ENCODE assay signal across 10 cellular contexts in the genomic region with DNA sequence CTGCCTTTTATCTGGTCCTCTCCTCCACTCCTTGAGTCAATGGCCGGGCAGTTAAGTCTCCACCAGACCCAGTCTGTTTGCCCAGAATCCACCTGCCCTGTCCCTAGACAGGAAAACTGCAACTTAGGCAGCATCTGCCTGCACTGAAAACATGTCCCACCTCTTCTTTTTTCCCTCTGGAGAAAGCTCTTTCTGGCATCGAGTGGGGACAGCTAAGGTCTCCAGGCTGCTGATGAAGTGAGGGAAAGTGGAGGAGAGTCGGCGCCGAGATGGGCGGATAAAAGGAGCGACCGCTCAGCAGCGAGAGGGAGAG. TPM values are rescaled to one million over a fixed set of nuclear protein-coding genes. Genes with fewer than 3 reads are reported as not detected.
DNase-seq lines count a peak whose midpoint lies in the region; ATAC-seq, FAIRE-seq and TF ChIP-seq lines count a peak whose summit lies in the region.
"Had no signal": no experiment of that assay in that cellular context is flagged by ENCODE, and none has a peak within 500 bp of the region (broad histone marks: within the 10 kb centered on the region; RNA-seq: fewer than 3 reads in every experiment).

No MANE protein-coding gene starts in this region.

- no peak overlapping the region for H2BK20ac ChIP-seq in H9 (ENCODE audit: low read depth, low read length, poor library complexity, severe bottlenecking)

- H3K27ac Mint-ChIP-seq in H9: peak overlapping the region; percentile 25 to 84 (median 67); a peak in 6 of 7 replicates

- peaks cover under 1 to 10% (median 9%) of the 10 kb centered on the region in 3 experiments; a peak in 5 of 7 replicates for H3K36me3 Mint-ChIP-seq in H9 (ENCODE audit: insufficient read depth in 1 of 3, low read depth in 3 of 3)

- POLR2A ChIA-PET in A549 (lab: Yijun Ruan, JAX): no interaction called here

- H3K4me1 Mint-ChIP-seq in H9: peaks cover 39% of the 10 kb centered on the region in 2 experiments

- no peak overlapping the region for H2BK5ac ChIP-seq in H9 (ENCODE audit: insufficient read length, low read length)
- no peak overlapping the region for H2BK5ac ChIP-seq in mesenchymal stem cell (ENCODE audit: low read depth, low read length, poor library complexity, severe bottlenecking)

- H3K23ac ChIP-seq in H9 (ENCODE audit: insufficient read length, low read depth, low read length): no peak overlapping the region
- H3K23ac ChIP-seq in mesenchymal stem cell (ENCODE audit: low read length in 2 of 2): no peak overlapping the region

- H3K14ac ChIP-seq in H9 (ENCODE audit: insufficient read depth, low read length) (peak overlapping the region; percentile 98), mesenchymal stem cell (ENCODE audit: low read length in 2 of 2) (no peak overlapping the region)

- H3K4me3 ChIP-seq in A549 (peak overlapping the region; percentile 43), brain microvascular endothelial cell (ENCODE audit: low read depth, low read length) (peak overlapping the region; percentile 43), mesenchymal stem cell (ENCODE audit: insufficient read depth in 1 of 2, low read depth in 1 of 2, low read length in 2 of 2) (peak overlapping the region; percentile 9 to 66), vagina (no peak overlapping the region)

- H3K4me2 ChIP-seq in A549 (peak overlapping the region; percentile 96), H9 (ENCODE audit: insufficient read depth, insufficient read length, low read length) (peak overlapping the region; percentile 87), mesenchymal stem cell (ENCODE audit: low read length, poor library complexity, severe bottlenecking) (peak overlapping the region; percentile 97)

- no peak for TF ChIP-seq EP300 in A549 (IDR thresholded peaks at IDR 0.05)

- no peaks in the 10 kb centered on the region for H4K20me1 ChIP-seq in H9 (ENCODE audit: control insufficient read depth, insufficient read depth, insufficient read length)

- DNase-seq in A549 (ENCODE audit: low read depth in 1 of 2, low spot score in 1 of 2) (no peak), H9 (no peak), brain microvascular endothelial cell (no peak), mesenchymal stem cell (no peak), dermis blood vessel endothelial cell (no peak), vagina (ENCODE audit: extremely low spot score in 2 of 2) (no peak)

- H3K4me1 ChIP-seq in A549 (no peaks in the 10 kb centered on the region), H9 (ENCODE audit: insufficient read depth, low read length) (no peaks in the 10 kb centered on the region; the same call in 1 of the 2 replicates), mesenchymal stem cell (ENCODE audit: control insufficient read depth, insufficient read depth, low read depth, low read length) (peaks cover 11% of the 10 kb centered on the region), vagina (peaks cover 10% of the 10 kb centered on the region)

- H3K27me3 Mint-ChIP-seq in H9 (ENCODE audit: low read depth): peaks cover 31% of the 10 kb centered on the region

- H3K9ac ChIP-seq in H9 (ENCODE audit: extremely low read depth, insufficient read length, low read length) (peak overlapping the region; percentile 14), mesenchymal stem cell (ENCODE audit: low read length) (no peak overlapping the region)

- H3K9me3 ChIP-seq in A549 (no peaks in the 10 kb centered on the region), H9 (ENCODE audit: control insufficient read depth, low read depth, low read length) (no peaks in the 10 kb centered on the region), mesenchymal stem cell (ENCODE audit: control insufficient read depth, low read length) (no peaks in the 10 kb centered on the region), vagina (no peaks in the 10 kb centered on the region)

- CTCF ChIA-PET in A549 (lab: Yijun Ruan, JAX): no interaction called here

- peak overlapping the region; percentile 19 for H2BK12ac ChIP-seq in H9 (ENCODE audit: insufficient read length, low read depth, low read length)
- no peak overlapping the region for H2BK12ac ChIP-seq in mesenchymal stem cell (ENCODE audit: low read length in 2 of 2)

- H3K36me3 ChIP-seq in brain microvascular endothelial cell (replicated peaks) (no peaks in the 10 kb centered on the region), mesenchymal stem cell (ENCODE audit: control insufficient read depth in 1 of 2, insufficient read depth in 2 of 2, low read depth in 1 of 2, low read length in 2 of 2) (no peaks in the 10 kb centered on the region), vagina (no peaks in the 10 kb centered on the region)

- H3K56ac ChIP-seq in H9 (ENCODE audit: insufficient read length, low read depth, low read length): no peak overlapping the region

- TF ChIP-seq CTCF in A549 (IDR thresholded peaks at IDR 0.05): no peak
- no peak for TF ChIP-seq CTCF in H9 (conservative IDR thresholded peaks at IDR 0.05)
- no peak for TF ChIP-seq CTCF in brain microvascular endothelial cell (IDR thresholded peaks at IDR 0.05; ENCODE audit: low read depth, low read length, missing control alignments)
- TF ChIP-seq CTCF in vagina (IDR thresholded peaks at IDR 0.05): no peak

- 15% methylated on average over 9 of the region's 9 CpGs for WGBS in A549 (ENCODE audit: missing lambda C conversion rate)
- WGBS in H9 (ENCODE audit: extremely low coverage, insufficient read length, low lambda C conversion rate): no CpG with 5 or more reads among the region's 9 CpGs
- 0% methylated on average over 9 of the region's 9 CpGs for WGBS in mesenchymal stem cell

- peak overlapping the region; percentile 67 for H4K5ac ChIP-seq in H9 (ENCODE audit: insufficient read length, low read depth, low read length)

- H3K27me3 ChIP-seq in H9 (ENCODE audit: insufficient read depth, low read length) (no peaks in the 10 kb centered on the region; the same call in 1 of the 2 replicates), brain microvascular endothelial cell (replicated peaks) (peaks cover 25% of the 10 kb centered on the region), mesenchymal stem cell (ENCODE audit: control insufficient read depth in 1 of 2, insufficient read depth in 1 of 2, low read length in 2 of 2) (peaks cover 56 to 71% of the 10 kb centered on the region in 2 experiments), vagina (no peaks in the 10 kb centered on the region)

- H4K91ac ChIP-seq in H9 (ENCODE audit: insufficient read length, low read depth, low read length): no peak overlapping the region
- H4K91ac ChIP-seq in mesenchymal stem cell (ENCODE audit: low read length): no peak overlapping the region

- no peak for FAIRE-seq in A549 (lab: Jason Lieb, UNC)

- H3T11ph ChIP-seq in H9 (ENCODE audit: low read length): no peak overlapping the region

- ATAC-seq in A549 (peak; percentile 23 to 40; a peak in 5 of 6 replicates), GM18873 (IDR thresholded peaks at IDR 0.05; ENCODE audit: low FRiP score, unreplicated experiment) (no peak), HG03378 (IDR thresholded peaks at IDR 0.05; ENCODE audit: unreplicated experiment) (no peak)
- ATAC-seq: HCT116 had no signal

- H3K79me2 ChIP-seq in H9 (ENCODE audit: insufficient read depth, low read length): no peaks in the 10 kb centered on the region

- H3K79me1 ChIP-seq in H9 (ENCODE audit: insufficient read depth, low read depth, low read length, poor library complexity, severe bottlenecking) (no peaks in the 10 kb centered on the region), mesenchymal stem cell (replicated peaks; ENCODE audit: low read length, poor library complexity, severe bottlenecking) (no peaks in the 10 kb centered on the region)

- H3K4me3 Mint-ChIP-seq in H9: peak overlapping the region; percentile 80 to 87

- no peak overlapping the region for H2BK15ac ChIP-seq in H9 (ENCODE audit: low read depth, low read length)
- H2BK15ac ChIP-seq in mesenchymal stem cell (ENCODE audit: low read depth, poor library complexity, severe bottlenecking): no peak overlapping the region

- no peak for TF ChIP-seq POLR2A in A549 (IDR thresholded peaks at IDR 0.05; ENCODE audit: low read length)
- no peak for TF ChIP-seq POLR2A in vagina (IDR thresholded peaks at IDR 0.05)

- H2AK5ac ChIP-seq in H9 (ENCODE audit: insufficient read length, low read length) (no peak overlapping the region), mesenchymal stem cell (ENCODE audit: low read length, severe bottlenecking) (no peak overlapping the region)

- H2BK120ac ChIP-seq in H9 (ENCODE audit: low read depth, low read length, poor library complexity, severe bottlenecking) (no peak overlapping the region), mesenchymal stem cell (ENCODE audit: low read depth, low read length) (no peak overlapping the region)

- H3K4ac ChIP-seq in H9 (ENCODE audit: low read depth, low read length) (no peak overlapping the region; the same call in 1 of the 2 replicates), mesenchymal stem cell (ENCODE audit: low read depth in 1 of 2, low read length in 2 of 2) (no peak overlapping the region)

- H2AFZ ChIP-seq in H9 (ENCODE audit: low read length): no peak overlapping the region
- H2AFZ ChIP-seq in mesenchymal stem cell (ENCODE audit: low read depth, low read length): no peak overlapping the region

- in situ Hi-C loops in brain microvascular endothelial cell (cut with HindIII; ENCODE audit: low pct_ligation_motif_present, low sequenced_read_pairs): no loop called here

- H3K18ac ChIP-seq in H9 (ENCODE audit: insufficient read length, low read depth, low read length) (peak overlapping the region; percentile 85), mesenchymal stem cell (ENCODE audit: low read depth in 1 of 2, low read length in 2 of 2) (no peak overlapping the region)

- H3K9me3 Mint-ChIP-seq in H9: peaks cover 1 to 6% of the 10 kb centered on the region in 2 experiments; a peak in 4 of 5 replicates

- H4K8ac ChIP-seq in H9 (replicated peaks; ENCODE audit: insufficient read length, low read depth, low read length) (no peak overlapping the region), mesenchymal stem cell (ENCODE audit: low read length) (no peak overlapping the region)

- peaks cover 13% of the 10 kb centered on the region for H3K23me2 ChIP-seq in H9 (ENCODE audit: insufficient read length, low read depth, low read length, poor library complexity, severe bottlenecking)

- H3K27ac ChIP-seq in A549: peak overlapping the region in 1 of 2 experiments; percentile 45; a peak in 1 of 6 replicates
- no peak overlapping the region for H3K27ac ChIP-seq in H9 (ENCODE audit: insufficient read length, low read depth, low read length)
- no peak overlapping the region for H3K27ac ChIP-seq in brain microvascular endothelial cell
- no peak overlapping the region for H3K27ac ChIP-seq in mesenchymal stem cell (ENCODE audit: low read length, poor library complexity, severe bottlenecking)
- no peak overlapping the region for H3K27ac ChIP-seq in vagina
- H3K27ac ChIP-seq: skin epidermis had no signal

- intact Hi-C loops in vagina (cut with DNase I): no loop called here

- TF ChIP-seq RAD21 in A549 (conservative IDR thresholded peaks at IDR 0.05 in 1 of 2, IDR thresholded peaks at IDR 0.05 in 1 of 2): no peak

RNA-seq across cellular contexts. Expression of gene SHISAL2B, which starts 0.2 kb away (rescaled TPM):
- polyA plus RNA-seq in A549 (2011; rRNA removed): not detected in 2 replicates
- not detected in 2 replicates for polyA plus RNA-seq in A549 (2012; cell fraction: cytosol; rRNA removed)
- not detected in 2 replicates for polyA plus RNA-seq in A549 (2012; cell fraction: nucleus; rRNA removed)
- not detected in 3 replicates for polyA plus RNA-seq in A549 (2017; fragmentation: RNase III; extraction: RNeasy Plus Mini Kit Qiagen cat#74134 plus additional on column Dnase treatment)
- not detected in 2 replicates for polyA minus RNA-seq in A549 (2011; rRNA and poly(A)+ RNA removed)
- total RNA-seq in H9 (2021): 5.0 and 5.4 TPM in 2 replicates
- not detected for polyA plus RNA-seq in mesenchymal stem cell (2013, experiment 1 of 2)
- not detected for polyA plus RNA-seq in mesenchymal stem cell (2013, experiment 2 of 2)
- not detected in 2 replicates for total RNA-seq in dermis blood vessel endothelial cell
- total RNA-seq in vagina: not detected

Comparison
In these comparisons a context has a peak if more than half of its experiments do, and no peak if none do; other contexts are left out.
1. ATAC-seq: peak in A549 (2 of 2); none in GM18873 (single experiment) and HG03378 (single experiment).
2. H3K4me3 ChIP-seq: peak in A549 (single experiment), brain microvascular endothelial cell (single experiment) and mesenchymal stem cell (2 of 2); none in vagina (0 of 2).
3. Peak in every context shown above with its lines, with median percentiles within 50 percentile points of each other: H3K4me2 ChIP-seq.